9 cellular contexts compared by ENCODE assay signal in the genomic region with DNA sequence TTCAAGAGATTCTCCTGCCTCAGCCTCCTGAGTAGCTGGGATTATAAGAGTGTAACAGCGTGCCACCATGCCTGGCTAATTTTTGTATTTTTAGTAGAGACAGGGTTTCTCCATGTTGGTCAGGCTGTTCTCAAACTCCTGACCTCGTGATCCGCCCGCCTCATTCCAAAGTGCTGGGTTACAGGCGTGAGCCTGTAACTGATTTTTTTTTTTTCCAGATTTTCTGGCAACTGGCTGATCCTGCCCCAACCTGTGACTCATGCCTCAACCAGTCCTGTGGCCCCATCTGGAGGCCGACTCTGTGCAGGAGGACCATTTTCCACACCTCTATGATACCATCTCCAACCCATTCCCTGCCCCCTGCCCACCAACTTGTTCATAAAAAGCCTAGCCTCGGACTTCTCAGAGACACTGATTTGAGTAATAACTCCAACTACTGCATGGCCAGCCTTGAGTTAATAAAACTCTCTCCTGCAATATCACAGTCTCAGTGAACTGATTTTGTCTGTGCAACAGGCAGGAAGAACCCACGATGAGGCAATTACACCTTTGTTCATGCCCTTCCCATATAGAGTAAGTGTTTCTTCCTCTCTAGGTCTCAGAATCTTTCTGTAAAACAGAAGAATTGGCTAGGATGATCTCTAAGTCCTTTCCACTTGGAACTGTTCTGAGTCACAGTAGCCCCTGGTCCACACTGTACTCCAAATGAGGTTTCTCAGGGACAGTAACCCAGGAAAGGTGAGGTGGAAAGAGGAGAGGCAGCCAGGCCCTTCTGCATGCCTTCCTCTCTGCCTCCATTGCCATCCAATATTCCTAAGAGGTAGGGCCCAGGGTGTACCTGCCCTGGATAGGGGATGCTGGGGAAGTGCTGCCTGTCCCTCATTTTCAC. TPM values are rescaled to one million over a fixed set of nuclear protein-coding genes. Genes with fewer than 3 reads are reported as not detected.
DNase-seq lines count a peak whose midpoint lies in the region; TF ChIP-seq lines count a peak whose summit lies in the region.
"Had no signal": no experiment of that assay in that cellular context is flagged by ENCODE, and none has a peak within 500 bp of the region (broad histone marks: within the 10 kb centered on the region; RNA-seq: fewer than 3 reads in every experiment).

No MANE protein-coding gene starts in this region.

- H2BK5ac ChIP-seq in H9 (ENCODE audit: insufficient read length, low read length) = no peak overlapping the region

- H3K4me3 ChIP-seq in SJCRH30 (no peak overlapping the region), smooth muscle cell (no peak overlapping the region)
- H3K4me3 ChIP-seq: tibial artery had no signal

- H2BK120ac ChIP-seq in H9 (ENCODE audit: low read depth, low read length, poor library complexity, severe bottlenecking) = no peak overlapping the region

- H3K9ac ChIP-seq in H9 (ENCODE audit: extremely low read depth, insufficient read length, low read length) (no peak overlapping the region), smooth muscle cell (ENCODE audit: low read depth) (peak overlapping the region; percentile 80)

- peaks cover 7% of the 10 kb centered on the region for H3F3A ChIP-seq in smooth muscle cell (ENCODE audit: low read depth)

- TF ChIP-seq CTCF in H9 (conservative IDR thresholded peaks at IDR 0.05) (peak; percentile 49), smooth muscle cell (IDR thresholded peaks at IDR 0.05; ENCODE audit: borderline replicate concordance, insufficient read depth, poor library complexity, severe bottlenecking) (no peak)

- H2AK5ac ChIP-seq in H9 (ENCODE audit: insufficient read length, low read length) = no peak overlapping the region

- no CpG with 5 or more reads among the region's 8 CpGs for WGBS in H9 (ENCODE audit: extremely low coverage, insufficient read length, low lambda C conversion rate)
- WGBS in smooth muscle cell (ENCODE audit: low lambda C conversion rate) = 14% methylated on average over 8 of the region's 8 CpGs

- H2BK12ac ChIP-seq in H9 (ENCODE audit: insufficient read length, low read depth, low read length) = no peak overlapping the region

- no peak overlapping the region for H3K4ac ChIP-seq in H9 (ENCODE audit: low read depth, low read length)

- H2BK20ac ChIP-seq in H9 (ENCODE audit: low read depth, low read length, poor library complexity, severe bottlenecking) = no peak overlapping the region

- no peak overlapping the region for H3K56ac ChIP-seq in H9 (ENCODE audit: insufficient read length, low read depth, low read length)

- no peaks in the 10 kb centered on the region for H3K4me1 ChIP-seq in H9 (ENCODE audit: insufficient read depth, low read length)
- peaks cover 5% of the 10 kb centered on the region; the same call in 1 of the 2 replicates for H3K4me1 ChIP-seq in SJCRH30
- no peaks in the 10 kb centered on the region for H3K4me1 ChIP-seq in smooth muscle cell (ENCODE audit: low read depth)
- H3K4me1 ChIP-seq: tibial artery had no signal

- no peaks in the 10 kb centered on the region for H3K9me3 Mint-ChIP-seq in H9

- no peak overlapping the region for H2AFZ ChIP-seq in H9 (ENCODE audit: low read length)
- peak overlapping the region; percentile 42 for H2AFZ ChIP-seq in smooth muscle cell (ENCODE audit: low read depth)

- H3T11ph ChIP-seq in H9 (ENCODE audit: low read length) = no peak overlapping the region

- H3K9me3 ChIP-seq in H9 (ENCODE audit: control insufficient read depth, low read depth, low read length) (no peaks in the 10 kb centered on the region), SJCRH30 (replicated peaks) (no peaks in the 10 kb centered on the region), smooth muscle cell (replicated peaks; ENCODE audit: low read depth) (no peaks in the 10 kb centered on the region)
- H3K9me3 ChIP-seq: tibial artery had no signal

- no peak overlapping the region for H2BK15ac ChIP-seq in H9 (ENCODE audit: low read depth, low read length)

- no peaks in the 10 kb centered on the region for H3K36me3 Mint-ChIP-seq in H9 (ENCODE audit: insufficient read depth in 1 of 3, low read depth in 3 of 3)

- no peaks in the 10 kb centered on the region for H3K36me3 ChIP-seq in SJCRH30
- H3K36me3 ChIP-seq in smooth muscle cell (ENCODE audit: low read depth) = no peaks in the 10 kb centered on the region
- H3K36me3 ChIP-seq: tibial artery had no signal

- H4K20me1 ChIP-seq in H9 (ENCODE audit: control insufficient read depth, insufficient read depth, insufficient read length) = no peaks in the 10 kb centered on the region
- H4K20me1 ChIP-seq in smooth muscle cell (ENCODE audit: low read depth) = no peaks in the 10 kb centered on the region

- no peak overlapping the region for H3K14ac ChIP-seq in H9 (ENCODE audit: insufficient read depth, low read length)

- H3K4me3 Mint-ChIP-seq in H9 = no peak overlapping the region

- H3K4me1 Mint-ChIP-seq in H9 = no peaks in the 10 kb centered on the region

- no peak overlapping the region for H3K27ac Mint-ChIP-seq in H9

- H4K5ac ChIP-seq in H9 (ENCODE audit: insufficient read length, low read depth, low read length) = no peak overlapping the region

- H3K4me2 ChIP-seq in H9 (ENCODE audit: insufficient read depth, insufficient read length, low read length) = no peak overlapping the region
- peak overlapping the region; percentile 80 for H3K4me2 ChIP-seq in smooth muscle cell

- H3K27me3 ChIP-seq in H9 (ENCODE audit: insufficient read depth, low read length) (no peaks in the 10 kb centered on the region), SJCRH30 (peaks cover 7% of the 10 kb centered on the region; the same call in 1 of the 2 replicates), smooth muscle cell (ENCODE audit: low read depth) (no peaks in the 10 kb centered on the region)
- H3K27me3 ChIP-seq: tibial artery had no signal

- no peak overlapping the region for H3K23ac ChIP-seq in H9 (ENCODE audit: insufficient read length, low read depth, low read length)

- no peak overlapping the region for H4K91ac ChIP-seq in H9 (ENCODE audit: insufficient read length, low read depth, low read length)

- H3K27me3 Mint-ChIP-seq in H9 (ENCODE audit: low read depth) = peaks cover 4% of the 10 kb centered on the region

- no peak overlapping the region for H3K18ac ChIP-seq in H9 (ENCODE audit: insufficient read length, low read depth, low read length)

- no peaks in the 10 kb centered on the region for H3K79me2 ChIP-seq in H9 (ENCODE audit: insufficient read depth, low read length)
- no peaks in the 10 kb centered on the region for H3K79me2 ChIP-seq in smooth muscle cell (ENCODE audit: low read depth)

- no peaks in the 10 kb centered on the region for H3K23me2 ChIP-seq in H9 (ENCODE audit: insufficient read length, low read depth, low read length, poor library complexity, severe bottlenecking)

- no peaks in the 10 kb centered on the region for H3K79me1 ChIP-seq in H9 (ENCODE audit: insufficient read depth, low read depth, low read length, poor library complexity, severe bottlenecking)

- H3K27ac ChIP-seq in H9 (ENCODE audit: insufficient read length, low read depth, low read length) (no peak overlapping the region), SJCRH30 (no peak overlapping the region), smooth muscle cell (ENCODE audit: low read depth) (peak overlapping the region; percentile 94)
- H3K27ac ChIP-seq: tibial artery had no signal

- peak; percentile 72 for DNase-seq in H9
- DNase-seq in SJCRH30 = peak; percentile 70 to 76
- DNase-seq in foreskin melanocyte = peak; percentile 79
- DNase-seq in smooth muscle cell (lab: John Stamatoyannopoulos, UW; ENCODE audit: unreplicated experiment) = peak; percentile 19
- DNase-seq in stimulated activated CD4-positive, alpha-beta T cell treated with anti-CD3 and anti-CD28 coated beads, Interleukin-4, amount 100 ng/mL, for 1 hour = no peak
- no peak for DNase-seq in activated gamma-delta T cell (lab: John Stamatoyannopoulos, UW)
- no peak for DNase-seq in stimulated activated CD4-positive, alpha-beta T cell treated with anti-CD3 and anti-CD28 coated beads, Interleukin-4, amount 100 ng/mL, for 4 hours
- DNase-seq in NCI-H187 (lab: John Stamatoyannopoulos, UW) = no peak

- H4K8ac ChIP-seq in H9 (replicated peaks; ENCODE audit: insufficient read length, low read depth, low read length) = no peak overlapping the region

RNA-seq across cellular contexts. Expression of a gene that starts 8.8 kb away (rescaled TPM):
- total RNA-seq in H9 (2021) = 314 and 328 TPM in 2 replicates
- 281 and 284 TPM in 2 replicates for total RNA-seq in SJCRH30 (2014; rRNA removed; shearing (Covaris generic))
- total RNA-seq in smooth muscle cell = 88.4 and 108 TPM in 2 replicates
- polyA plus RNA-seq in smooth muscle cell = 42.6 and 46.1 TPM in 2 replicates

RNA-seq across cellular contexts. Expression of a gene that starts 46.2 kb away (rescaled TPM):
- 25.0 and 26.6 TPM in 2 replicates for total RNA-seq in H9 (2021)
- 10.1 and 12.5 TPM in 2 replicates for total RNA-seq in SJCRH30 (2014; rRNA removed; shearing (Covaris generic))
- total RNA-seq in smooth muscle cell = 9.8 and 12.3 TPM in 2 replicates
- 15.9 and 22.1 TPM in 2 replicates for polyA plus RNA-seq in smooth muscle cell

Comparison
In these comparisons a context has a peak if more than half of its experiments do, and no peak if none do; other contexts are left out.
1. DNase-seq: peak in H9 (single experiment), SJCRH30 (2 of 2), foreskin melanocyte (single experiment) and smooth muscle cell (single experiment); none in stimulated activated CD4-positive, alpha-beta T cell treated with anti-CD3 and anti-CD28 coated beads, Interleukin-4, amount 100 ng/mL, for 1 hour (single experiment), activated gamma-delta T cell (single experiment), stimulated activated CD4-positive, alpha-beta T cell treated with anti-CD3 and anti-CD28 coated beads, Interleukin-4, amount 100 ng/mL, for 4 hours (0 of 2) and NCI-H187 (0 of 2).